Comparison of ENCODE assay signal across 1 cellular context in the genomic region with DNA sequence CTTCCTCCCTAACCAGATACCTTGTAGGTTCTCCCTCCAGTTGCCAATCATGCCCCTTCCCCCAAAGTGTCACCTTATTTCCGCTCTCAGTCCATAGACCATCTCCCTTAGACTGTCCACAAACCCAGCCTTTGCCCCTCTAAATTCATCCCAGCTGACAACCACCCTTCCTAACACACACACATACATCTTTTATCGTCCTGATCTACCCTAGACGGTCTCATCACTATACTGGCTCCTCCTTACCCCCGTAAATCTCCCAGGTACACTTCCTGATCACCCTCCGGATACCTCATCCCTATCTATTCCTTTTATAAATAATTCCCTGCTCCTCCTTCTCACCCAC.
TF ChIP-seq lines count a peak whose summit lies in the region.

No MANE protein-coding gene starts in this region.

TF ChIP-seq in GM23338, 12 proteins besides CTCF, POLR2A, EP300 and RAD21:
- no peak for TF ChIP-seq EZH2 (IDR thresholded peaks at IDR 0.05; ENCODE audit: low read depth, unreplicated experiment)
- no peak for TF ChIP-seq STAT1 (IDR thresholded peaks at IDR 0.05; ENCODE audit: unreplicated experiment)
- TF ChIP-seq, protein P1, sequence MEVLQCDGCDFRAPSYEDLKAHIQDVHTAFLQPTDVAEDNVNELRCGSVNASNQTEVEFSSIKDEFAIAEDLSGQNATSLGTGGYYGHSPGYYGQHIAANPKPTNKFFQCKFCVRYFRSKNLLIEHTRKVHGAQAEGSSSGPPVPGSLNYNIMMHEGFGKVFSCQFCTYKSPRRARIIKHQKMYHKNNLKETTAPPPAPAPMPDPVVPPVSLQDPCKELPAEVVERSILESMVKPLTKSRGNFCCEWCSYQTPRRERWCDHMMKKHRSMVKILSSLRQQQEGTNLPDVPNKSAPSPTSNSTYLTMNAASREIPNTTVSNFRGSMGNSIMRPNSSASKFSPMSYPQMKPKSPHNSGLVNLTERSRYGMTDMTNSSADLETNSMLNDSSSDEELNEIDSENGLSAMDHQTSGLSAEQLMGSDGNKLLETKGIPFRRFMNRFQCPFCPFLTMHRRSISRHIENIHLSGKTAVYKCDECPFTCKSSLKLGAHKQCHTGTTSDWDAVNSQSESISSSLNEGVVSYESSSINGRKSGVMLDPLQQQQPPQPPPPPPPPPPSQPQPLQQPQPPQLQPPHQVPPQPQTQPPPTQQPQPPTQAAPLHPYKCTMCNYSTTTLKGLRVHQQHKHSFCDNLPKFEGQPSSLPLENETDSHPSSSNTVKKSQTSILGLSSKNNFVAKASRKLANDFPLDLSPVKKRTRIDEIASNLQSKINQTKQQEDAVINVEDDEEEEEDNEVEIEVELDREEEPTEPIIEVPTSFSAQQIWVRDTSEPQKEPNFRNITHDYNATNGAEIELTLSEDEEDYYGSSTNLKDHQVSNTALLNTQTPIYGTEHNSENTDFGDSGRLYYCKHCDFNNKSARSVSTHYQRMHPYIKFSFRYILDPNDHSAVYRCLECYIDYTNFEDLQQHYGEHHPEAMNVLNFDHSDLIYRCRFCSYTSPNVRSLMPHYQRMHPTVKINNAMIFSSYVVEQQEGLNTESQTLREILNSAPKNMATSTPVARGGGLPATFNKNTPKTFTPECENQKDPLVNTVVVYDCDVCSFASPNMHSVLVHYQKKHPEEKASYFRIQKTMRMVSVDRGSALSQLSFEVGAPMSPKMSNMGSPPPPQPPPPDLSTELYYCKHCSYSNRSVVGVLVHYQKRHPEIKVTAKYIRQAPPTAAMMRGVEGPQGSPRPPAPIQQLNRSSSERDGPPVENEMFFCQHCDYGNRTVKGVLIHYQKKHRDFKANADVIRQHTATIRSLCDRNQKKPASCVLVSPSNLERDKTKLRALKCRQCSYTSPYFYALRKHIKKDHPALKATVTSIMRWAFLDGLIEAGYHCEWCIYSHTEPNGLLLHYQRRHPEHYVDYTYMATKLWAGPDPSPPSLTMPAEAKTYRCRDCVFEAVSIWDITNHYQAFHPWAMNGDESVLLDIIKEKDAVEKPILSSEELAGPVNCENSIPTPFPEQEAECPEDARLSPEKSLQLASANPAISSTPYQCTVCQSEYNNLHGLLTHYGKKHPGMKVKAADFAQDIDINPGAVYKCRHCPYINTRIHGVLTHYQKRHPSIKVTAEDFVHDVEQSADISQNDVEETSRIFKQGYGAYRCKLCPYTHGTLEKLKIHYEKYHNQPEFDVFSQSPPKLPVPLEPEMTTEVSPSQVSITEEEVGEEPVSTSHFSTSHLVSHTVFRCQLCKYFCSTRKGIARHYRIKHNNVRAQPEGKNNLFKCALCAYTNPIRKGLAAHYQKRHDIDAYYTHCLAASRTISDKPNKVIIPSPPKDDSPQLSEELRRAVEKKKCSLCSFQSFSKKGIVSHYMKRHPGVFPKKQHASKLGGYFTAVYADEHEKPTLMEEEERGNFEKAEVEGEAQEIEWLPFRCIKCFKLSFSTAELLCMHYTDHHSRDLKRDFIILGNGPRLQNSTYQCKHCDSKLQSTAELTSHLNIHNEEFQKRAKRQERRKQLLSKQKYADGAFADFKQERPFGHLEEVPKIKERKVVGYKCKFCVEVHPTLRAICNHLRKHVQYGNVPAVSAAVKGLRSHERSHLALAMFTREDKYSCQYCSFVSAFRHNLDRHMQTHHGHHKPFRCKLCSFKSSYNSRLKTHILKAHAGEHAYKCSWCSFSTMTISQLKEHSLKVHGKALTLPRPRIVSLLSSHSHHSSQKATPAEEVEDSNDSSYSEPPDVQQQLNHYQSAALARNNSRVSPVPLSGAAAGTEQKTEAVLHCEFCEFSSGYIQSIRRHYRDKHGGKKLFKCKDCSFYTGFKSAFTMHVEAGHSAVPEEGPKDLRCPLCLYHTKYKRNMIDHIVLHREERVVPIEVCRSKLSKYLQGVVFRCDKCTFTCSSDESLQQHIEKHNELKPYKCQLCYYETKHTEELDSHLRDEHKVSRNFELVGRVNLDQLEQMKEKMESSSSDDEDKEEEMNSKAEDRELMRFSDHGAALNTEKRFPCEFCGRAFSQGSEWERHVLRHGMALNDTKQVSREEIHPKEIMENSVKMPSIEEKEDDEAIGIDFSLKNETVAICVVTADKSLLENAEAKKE (CRISPR knock-in tag; IDR thresholded peaks at IDR 0.05) = no peak
- TF ChIP-seq EZH2phosphoT487 (IDR thresholded peaks at IDR 0.05; ENCODE audit: unreplicated experiment) = no peak
- no peak for TF ChIP-seq ZNF331 (CRISPR knock-in tag; IDR thresholded peaks at IDR 0.05; ENCODE audit: low read depth)
- TF ChIP-seq, protein P2, sequence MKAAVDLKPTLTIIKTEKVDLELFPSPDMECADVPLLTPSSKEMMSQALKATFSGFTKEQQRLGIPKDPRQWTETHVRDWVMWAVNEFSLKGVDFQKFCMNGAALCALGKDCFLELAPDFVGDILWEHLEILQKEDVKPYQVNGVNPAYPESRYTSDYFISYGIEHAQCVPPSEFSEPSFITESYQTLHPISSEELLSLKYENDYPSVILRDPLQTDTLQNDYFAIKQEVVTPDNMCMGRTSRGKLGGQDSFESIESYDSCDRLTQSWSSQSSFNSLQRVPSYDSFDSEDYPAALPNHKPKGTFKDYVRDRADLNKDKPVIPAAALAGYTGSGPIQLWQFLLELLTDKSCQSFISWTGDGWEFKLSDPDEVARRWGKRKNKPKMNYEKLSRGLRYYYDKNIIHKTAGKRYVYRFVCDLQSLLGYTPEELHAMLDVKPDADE (IDR thresholded peaks at IDR 0.05) = no peak
- TF ChIP-seq, protein P3, sequence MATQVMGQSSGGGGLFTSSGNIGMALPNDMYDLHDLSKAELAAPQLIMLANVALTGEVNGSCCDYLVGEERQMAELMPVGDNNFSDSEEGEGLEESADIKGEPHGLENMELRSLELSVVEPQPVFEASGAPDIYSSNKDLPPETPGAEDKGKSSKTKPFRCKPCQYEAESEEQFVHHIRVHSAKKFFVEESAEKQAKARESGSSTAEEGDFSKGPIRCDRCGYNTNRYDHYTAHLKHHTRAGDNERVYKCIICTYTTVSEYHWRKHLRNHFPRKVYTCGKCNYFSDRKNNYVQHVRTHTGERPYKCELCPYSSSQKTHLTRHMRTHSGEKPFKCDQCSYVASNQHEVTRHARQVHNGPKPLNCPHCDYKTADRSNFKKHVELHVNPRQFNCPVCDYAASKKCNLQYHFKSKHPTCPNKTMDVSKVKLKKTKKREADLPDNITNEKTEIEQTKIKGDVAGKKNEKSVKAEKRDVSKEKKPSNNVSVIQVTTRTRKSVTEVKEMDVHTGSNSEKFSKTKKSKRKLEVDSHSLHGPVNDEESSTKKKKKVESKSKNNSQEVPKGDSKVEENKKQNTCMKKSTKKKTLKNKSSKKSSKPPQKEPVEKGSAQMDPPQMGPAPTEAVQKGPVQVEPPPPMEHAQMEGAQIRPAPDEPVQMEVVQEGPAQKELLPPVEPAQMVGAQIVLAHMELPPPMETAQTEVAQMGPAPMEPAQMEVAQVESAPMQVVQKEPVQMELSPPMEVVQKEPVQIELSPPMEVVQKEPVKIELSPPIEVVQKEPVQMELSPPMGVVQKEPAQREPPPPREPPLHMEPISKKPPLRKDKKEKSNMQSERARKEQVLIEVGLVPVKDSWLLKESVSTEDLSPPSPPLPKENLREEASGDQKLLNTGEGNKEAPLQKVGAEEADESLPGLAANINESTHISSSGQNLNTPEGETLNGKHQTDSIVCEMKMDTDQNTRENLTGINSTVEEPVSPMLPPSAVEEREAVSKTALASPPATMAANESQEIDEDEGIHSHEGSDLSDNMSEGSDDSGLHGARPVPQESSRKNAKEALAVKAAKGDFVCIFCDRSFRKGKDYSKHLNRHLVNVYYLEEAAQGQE (IDR thresholded peaks at IDR 0.05; ENCODE audit: unreplicated experiment) = no peak
- no peak for TF ChIP-seq JUNB (IDR thresholded peaks at IDR 0.05; ENCODE audit: unreplicated experiment)
- no peak for TF ChIP-seq CREB1 (CRISPR knock-in tag; IDR thresholded peaks at IDR 0.05; ENCODE audit: low read depth)
- TF ChIP-seq POLR2AphosphoS5 (IDR thresholded peaks at IDR 0.05; ENCODE audit: low read depth) = no peak
- TF ChIP-seq ZNF114 (CRISPR knock-in tag; IDR thresholded peaks at IDR 0.05) = no peak
